ENCODE assay signal across 17 cellular contexts in genomic region chr14:95300002-95300696, GRCh38. TPM values are rescaled to one million over a fixed set of nuclear protein-coding genes. Genes with fewer than 3 reads are reported as not detected.
DNase-seq lines count a peak whose midpoint lies in the region; ATAC-seq and TF ChIP-seq lines count a peak whose summit lies in the region.
"Had no signal": no experiment of that assay in that cellular context is flagged by ENCODE, and none has a peak within 500 bp of the region (broad histone marks: within the 10 kb centered on the region; RNA-seq: fewer than 3 reads in every experiment).

No MANE protein-coding gene starts in this region.

- H3K79me2 ChIP-seq in hepatocyte: peaks cover 12% of the 10 kb centered on the region

- H3K9me3 ChIP-seq in hepatocyte (ENCODE audit: low read depth): no peaks in the 10 kb centered on the region

- H3K4me3 Mint-ChIP-seq in stimulated activated memory B cell treated with anti-CD40 and anti-IgM and Interleukin-4, amounts not matched to agents 10 μg/mL and 1 μg/mL and 100 μg/mL, for 72 hours: no peak overlapping the region
- H3K4me3 Mint-ChIP-seq: activated CD4-positive, alpha-beta T cell treated with anti-CD3 and anti-CD28 coated beads for 36 hours; activated naive CD8-positive, alpha-beta T cell treated with anti-CD3 and anti-CD28 coated beads, Interleukin-2, amount 10 ng/mL, durations not matched to agents 7 days and 5 days; CD4-positive, alpha-beta memory T cell had no signal

- peak overlapping the region; percentile 34 for H3K27ac ChIP-seq in hepatocyte

- no peak overlapping the region for H3K4me3 ChIP-seq in hepatocyte

- no peaks in the 10 kb centered on the region for H4K20me1 ChIP-seq in hepatocyte (ENCODE audit: insufficient read depth, poor library complexity, severe bottlenecking)

- H3K27me3 Mint-ChIP-seq in stimulated activated memory B cell treated with anti-CD40 and anti-IgM and Interleukin-4, amounts not matched to agents 10 μg/mL and 1 μg/mL and 100 μg/mL, for 72 hours: no peaks in the 10 kb centered on the region

- ATAC-seq in stimulated activated memory B cell treated with anti-CD40 and anti-IgM and Interleukin-4, amounts not matched to agents 10 μg/mL and 1 μg/mL and 100 μg/mL, for 72 hours: peak; percentile 81
- ATAC-seq in GM21528 (IDR thresholded peaks at IDR 0.05; ENCODE audit: low FRiP score, unreplicated experiment) (no peak), HG03442 (IDR thresholded peaks at IDR 0.05; ENCODE audit: unreplicated experiment) (no peak)
- ATAC-seq: activated CD4-positive, alpha-beta T cell treated with anti-CD3 and anti-CD28 coated beads for 36 hours had no signal

- H3K4me1 Mint-ChIP-seq in stimulated activated memory B cell treated with anti-CD40 and anti-IgM and Interleukin-4, amounts not matched to agents 10 μg/mL and 1 μg/mL and 100 μg/mL, for 72 hours: peaks cover 72% of the 10 kb centered on the region
- H3K4me1 Mint-ChIP-seq: activated CD4-positive, alpha-beta T cell treated with anti-CD3 and anti-CD28 coated beads for 36 hours; CD4-positive, alpha-beta memory T cell had no signal

- 87% methylated on average over 12 of the region's 12 CpGs for WGBS in hepatocyte (ENCODE audit: low lambda C conversion rate, missing lambda C conversion rate)

- no peak overlapping the region for H3K4me2 ChIP-seq in hepatocyte

- H3K4me1 ChIP-seq in hepatocyte (ENCODE audit: insufficient read depth): peaks cover 6% of the 10 kb centered on the region

- H3K27ac Mint-ChIP-seq in stimulated activated memory B cell treated with anti-CD40 and anti-IgM and Interleukin-4, amounts not matched to agents 10 μg/mL and 1 μg/mL and 100 μg/mL, for 72 hours: peak overlapping the region; percentile 9
- H3K27ac Mint-ChIP-seq: activated CD4-positive, alpha-beta T cell treated with anti-CD3 and anti-CD28 coated beads for 36 hours; activated naive CD8-positive, alpha-beta T cell treated with anti-CD3 and anti-CD28 coated beads, Interleukin-2, amount 10 ng/mL, durations not matched to agents 7 days and 5 days had no signal

- no peaks in the 10 kb centered on the region for H3K27me3 ChIP-seq in hepatocyte

- DNase-seq in NCI-H2029 (lab: John Stamatoyannopoulos, UW): peak; percentile 6
- DNase-seq in NCI-H2029 treated with DMSO at 0.1 percent for 48 hours (lab: John Stamatoyannopoulos, UW): no peak
- DNase-seq in NAMALWA (ENCODE audit: low spot score): peak; percentile 27
- DNase-seq in hepatocyte (ENCODE audit: low spot score): no peak
- no peak for DNase-seq in RKO (ENCODE audit: low spot score)
- DNase-seq: 8988T; activated CD4-positive, alpha-beta T cell treated with anti-CD3 and anti-CD28 coated beads for 36 hours; activated naive CD8-positive, alpha-beta T cell treated with anti-CD3 and anti-CD28 coated beads, Interleukin-2, amount 10 ng/mL, durations not matched to agents 7 days and 5 days; activated T-cell treated with anti-CD3 and anti-CD28 coated beads for 4 hours; CD4-positive, alpha-beta memory T cell; EL; NK-92 treated with Interleukin-12 subunit alpha and Interleukin-12 subunit beta, amount 100 ng/mL, for 24 hours; SIG-M5; T-helper 2 cell had no signal

- TF ChIP-seq CTCF in hepatocyte (IDR thresholded peaks at IDR 0.05; ENCODE audit: poor library complexity): no peak

- H3K36me3 ChIP-seq in hepatocyte (replicated peaks; ENCODE audit: insufficient read depth, low read depth): no peaks in the 10 kb centered on the region

- H3K9me2 ChIP-seq in hepatocyte (replicated peaks; ENCODE audit: insufficient read depth): no peaks in the 10 kb centered on the region

- peaks cover 2% of the 10 kb centered on the region for H3K9me3 Mint-ChIP-seq in stimulated activated memory B cell treated with anti-CD40 and anti-IgM and Interleukin-4, amounts not matched to agents 10 μg/mL and 1 μg/mL and 100 μg/mL, for 72 hours
- H3K9me3 Mint-ChIP-seq: activated naive CD8-positive, alpha-beta T cell treated with anti-CD3 and anti-CD28 coated beads, Interleukin-2, amount 10 ng/mL, durations not matched to agents 7 days and 5 days had no signal

- H3K36me3 Mint-ChIP-seq in stimulated activated memory B cell treated with anti-CD40 and anti-IgM and Interleukin-4, amounts not matched to agents 10 μg/mL and 1 μg/mL and 100 μg/mL, for 72 hours: peaks cover 14% of the 10 kb centered on the region
- H3K36me3 Mint-ChIP-seq: activated naive CD8-positive, alpha-beta T cell treated with anti-CD3 and anti-CD28 coated beads, Interleukin-2, amount 10 ng/mL, durations not matched to agents 7 days and 5 days; CD4-positive, alpha-beta memory T cell had no signal

- H2AFZ ChIP-seq in hepatocyte: no peak overlapping the region

RNA-seq across cellular contexts. Expression of gene CLMN, which starts 19.6 kb away (rescaled TPM):
- total RNA-seq in hepatocyte: 12.0 and 15.7 TPM in 2 replicates
- 40.0 and 53.9 TPM in 2 replicates for polyA plus RNA-seq in hepatocyte

Comparison
In these comparisons a context has a peak if more than half of its experiments do, and no peak if none do; other contexts are left out.
1. DNase-seq: peak in NCI-H2029 (single experiment) and NAMALWA (single experiment); none in NCI-H2029 treated with DMSO at 0.1 percent for 48 hours (single experiment), hepatocyte (single experiment) and RKO (single experiment).